9 cellular contexts compared by ENCODE assay signal in the genomic region with DNA sequence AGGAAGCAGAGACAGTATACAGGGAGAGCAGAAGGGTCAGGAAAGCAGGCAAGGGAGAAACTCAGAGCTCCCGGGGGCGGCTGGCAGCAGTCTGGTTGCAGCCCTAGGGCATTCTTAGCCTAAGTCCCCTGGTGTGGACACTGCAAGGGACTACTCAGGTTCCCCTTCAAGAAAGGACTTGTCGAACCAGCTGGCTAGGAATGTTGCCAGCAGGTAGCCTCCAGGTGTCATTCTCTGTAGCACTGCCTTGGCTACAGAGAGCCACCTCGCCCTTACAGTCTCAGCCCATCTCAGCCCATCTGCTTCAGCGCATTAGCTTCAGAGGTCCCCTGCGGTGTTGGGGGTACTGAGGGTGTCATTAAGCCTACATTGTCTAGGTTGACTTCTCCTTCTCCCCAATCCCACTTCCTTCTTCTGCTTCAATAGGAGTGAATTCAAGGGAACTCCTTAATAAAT. TPM values are rescaled to one million over a fixed set of nuclear protein-coding genes. Genes with fewer than 3 reads are reported as not detected.
DNase-seq lines count a peak whose midpoint lies in the region; ATAC-seq and TF ChIP-seq lines count a peak whose summit lies in the region.
"Had no signal": no experiment of that assay in that cellular context is flagged by ENCODE, and none has a peak within 500 bp of the region (broad histone marks: within the 10 kb centered on the region; RNA-seq: fewer than 3 reads in every experiment).

No MANE protein-coding gene starts in this region.

- no peak overlapping the region for H3K4me3 ChIP-seq in breast epithelium
- no peak overlapping the region for H3K4me3 ChIP-seq in skin epidermis

- peaks cover 61% of the 10 kb centered on the region for H3K4me1 Mint-ChIP-seq in T-helper 2 cell treated with Interferon-gamma antibody and Interleukin-4, amounts not matched to agents 5 μg/mL and 100 μg/mL, for 36 hours (ENCODE audit: low read depth)

- no peak for TF ChIP-seq POLR2A in breast epithelium (IDR thresholded peaks at IDR 0.05)

- no peaks in the 10 kb centered on the region for H3K9me3 ChIP-seq in breast epithelium

- no peak for DNase-seq in T-helper 2 cell treated with Interferon-gamma antibody and Interleukin-4, amounts not matched to agents 5 μg/mL and 100 μg/mL, for 36 hours (ENCODE audit: low spot score)
- DNase-seq in T-helper 2 cell (no peak), NCI-H524 (lab: John Stamatoyannopoulos, UW) (peak; percentile 80 to 85), breast epithelium (ENCODE audit: low spot score in 2 of 2) (no peak), D341Med (ENCODE audit: low spot score) (no peak), A172 (ENCODE audit: low spot score) (no peak)
- DNase-seq: amygdala had no signal

- intact Hi-C loops in breast epithelium (cut with DNase I; ENCODE audit: low total_unique reads), result no loop called here

- peak overlapping the region; percentile 84 for H3K27ac Mint-ChIP-seq in T-helper 2 cell treated with Interferon-gamma antibody and Interleukin-4, amounts not matched to agents 5 μg/mL and 100 μg/mL, for 36 hours

- H3K27ac ChIP-seq in breast epithelium (peak overlapping the region; percentile 33 to 34), skin epidermis (peak overlapping the region in 16 of 21 experiments; percentile 30 to 87 (median 72))

- H3K36me3 ChIP-seq in breast epithelium, result no peaks in the 10 kb centered on the region

- H3K27me3 Mint-ChIP-seq in T-helper 2 cell treated with Interferon-gamma antibody and Interleukin-4, amounts not matched to agents 5 μg/mL and 100 μg/mL, for 36 hours (ENCODE audit: low read depth), result no peaks in the 10 kb centered on the region

- no peak for TF ChIP-seq CTCF in breast epithelium (IDR thresholded peaks at IDR 0.05)

- peaks cover 2% of the 10 kb centered on the region for H3K36me3 Mint-ChIP-seq in T-helper 2 cell treated with Interferon-gamma antibody and Interleukin-4, amounts not matched to agents 5 μg/mL and 100 μg/mL, for 36 hours (ENCODE audit: low read depth)

- peak overlapping the region; percentile 47 for H3K4me3 Mint-ChIP-seq in T-helper 2 cell treated with Interferon-gamma antibody and Interleukin-4, amounts not matched to agents 5 μg/mL and 100 μg/mL, for 36 hours

- H3K9me3 Mint-ChIP-seq in T-helper 2 cell treated with Interferon-gamma antibody and Interleukin-4, amounts not matched to agents 5 μg/mL and 100 μg/mL, for 36 hours, result no peaks in the 10 kb centered on the region

- no peak for ATAC-seq in HG02973 (IDR thresholded peaks at IDR 0.05; ENCODE audit: unreplicated experiment)

- H3K27me3 ChIP-seq in breast epithelium, result no peaks in the 10 kb centered on the region

- no peaks in the 10 kb centered on the region for H3K4me1 ChIP-seq in breast epithelium

RNA-seq across cellular contexts. Expression of gene TMSB10, which starts 11.3 kb away (rescaled TPM):
- 1,000 to 10,000 TPM; 1,918 to 5,529 (median 3,700) TPM for total RNA-seq in breast epithelium
- total RNA-seq in A172 (2014; rRNA removed; shearing (Covaris generic)), result 8,628 and 10,596 TPM in 2 replicates

RNA-seq across cellular contexts. Expression of gene TRABD2A, which starts 13.3 kb away (rescaled TPM):
- 1 to 10 TPM; 2.2 to 7.4 (median 5.6) TPM for total RNA-seq in breast epithelium
- 10.6 and 12.6 TPM in 2 replicates for total RNA-seq in A172 (2014; rRNA removed; shearing (Covaris generic))

Comparison
In these comparisons a context has a peak if more than half of its experiments do, and no peak if none do; other contexts are left out.
1. DNase-seq: peak in NCI-H524 (2 of 2); none in T-helper 2 cell treated with Interferon-gamma antibody and Interleukin-4, amounts not matched to agents 5 μg/mL and 100 μg/mL, for 36 hours (single experiment), T-helper 2 cell (0 of 5), breast epithelium (0 of 2), D341Med (single experiment) and A172 (single experiment).